In genomic region chr1:51570063-51570720, GRCh38 we compare ENCODE assay signal across 9 cellular contexts. TPM values are rescaled to one million over a fixed set of nuclear protein-coding genes. Genes with fewer than 3 reads are reported as not detected.
DNase-seq lines count a peak whose midpoint lies in the region; ATAC-seq and TF ChIP-seq lines count a peak whose summit lies in the region.
"Had no signal": no experiment of that assay in that cellular context is flagged by ENCODE, and none has a peak within 500 bp of the region (broad histone marks: within the 10 kb centered on the region; RNA-seq: fewer than 3 reads in every experiment).

No MANE protein-coding gene starts in this region.

- no peaks in the 10 kb centered on the region for H3K9me3 Mint-ChIP-seq in activated CD4-positive, alpha-beta T cell treated with anti-CD3 and anti-CD28 coated beads, Interleukin-2, amount 10 ng/mL, durations not matched to agents 24 days and 14 days
- H3K9me3 Mint-ChIP-seq in activated T-helper 17 cell treated with anti-CD3 and anti-CD28 coated beads, Interleukin-2, amount 50 U/mL, for 72 hours, result no peaks in the 10 kb centered on the region
- no peaks in the 10 kb centered on the region for H3K9me3 Mint-ChIP-seq in stimulated activated memory B cell treated with anti-CD40 and anti-IgM and Interleukin-4, amounts not matched to agents 10 μg/mL and 1 μg/mL and 100 μg/mL, for 72 hours

- WGBS in transverse colon (ENCODE audit: low coverage in 1 of 2), 2 donors, result 69 to 70% methylated on average over 3 to 4 of the region's 4 CpGs

- H3K36me3 ChIP-seq in transverse colon, result no peaks in the 10 kb centered on the region

- no peak for TF ChIP-seq POLR2A in transverse colon (IDR thresholded peaks at IDR 0.05)

- no peaks in the 10 kb centered on the region for H3K27me3 Mint-ChIP-seq in activated CD4-positive, alpha-beta T cell treated with anti-CD3 and anti-CD28 coated beads, Interleukin-2, amount 10 ng/mL, durations not matched to agents 24 days and 14 days
- H3K27me3 Mint-ChIP-seq in activated T-helper 17 cell treated with anti-CD3 and anti-CD28 coated beads, Interleukin-2, amount 50 U/mL, for 72 hours, result no peaks in the 10 kb centered on the region
- H3K27me3 Mint-ChIP-seq in stimulated activated memory B cell treated with anti-CD40 and anti-IgM and Interleukin-4, amounts not matched to agents 10 μg/mL and 1 μg/mL and 100 μg/mL, for 72 hours, result no peaks in the 10 kb centered on the region

- peaks cover 0 to 26% (median 5%) of the 10 kb centered on the region in 4 donors for H3K4me1 ChIP-seq in transverse colon

- peaks cover 37% of the 10 kb centered on the region for H3K4me1 Mint-ChIP-seq in activated CD4-positive, alpha-beta T cell treated with anti-CD3 and anti-CD28 coated beads, Interleukin-2, amount 10 ng/mL, durations not matched to agents 24 days and 14 days
- H3K4me1 Mint-ChIP-seq in activated T-helper 17 cell treated with anti-CD3 and anti-CD28 coated beads, Interleukin-2, amount 50 U/mL, for 72 hours, result peaks cover 23% of the 10 kb centered on the region
- peaks cover 48% of the 10 kb centered on the region for H3K4me1 Mint-ChIP-seq in stimulated activated memory B cell treated with anti-CD40 and anti-IgM and Interleukin-4, amounts not matched to agents 10 μg/mL and 1 μg/mL and 100 μg/mL, for 72 hours

- peak overlapping the region in 2 of 4 donors; percentile 23 to 32 for H3K27ac ChIP-seq in transverse colon

- H3K4me3 Mint-ChIP-seq in activated CD4-positive, alpha-beta T cell treated with anti-CD3 and anti-CD28 coated beads, Interleukin-2, amount 10 ng/mL, durations not matched to agents 24 days and 14 days, result peak overlapping the region; percentile 48
- H3K4me3 Mint-ChIP-seq in activated T-helper 17 cell treated with anti-CD3 and anti-CD28 coated beads, Interleukin-2, amount 50 U/mL, for 72 hours, result peak overlapping the region; percentile 68
- peak overlapping the region; percentile 52 for H3K4me3 Mint-ChIP-seq in stimulated activated memory B cell treated with anti-CD40 and anti-IgM and Interleukin-4, amounts not matched to agents 10 μg/mL and 1 μg/mL and 100 μg/mL, for 72 hours

- DNase-seq in activated CD4-positive, alpha-beta T cell treated with anti-CD3 and anti-CD28 coated beads, Interleukin-2, amount 10 ng/mL, durations not matched to agents 24 days and 14 days, result no peak
- no peak for DNase-seq in activated CD4-positive, alpha-beta T cell treated with anti-CD3 and anti-CD28 coated beads for 48 hours
- no peak for DNase-seq in transverse colon
- DNase-seq in kidney glomerular epithelial cell (lab: John Stamatoyannopoulos, UW), result no peak
- DNase-seq: NCI-H146 had no signal

- no peak overlapping the region for H3K4me3 ChIP-seq in transverse colon

- intact Hi-C loops in activated CD4-positive, alpha-beta T cell treated with anti-CD3 and anti-CD28 coated beads, Interleukin-2, amount 10 ng/mL, durations not matched to agents 24 days and 14 days (cut with micrococcal nuclease), result no loop called here
- intact Hi-C loops in transverse colon (cut with DNase I; ENCODE audit: low total_unique reads), result no loop called here

- no peak for TF ChIP-seq CTCF in transverse colon (IDR thresholded peaks at IDR 0.05)

- H3K9me3 ChIP-seq in transverse colon, result no peaks in the 10 kb centered on the region

- H3K27me3 ChIP-seq in transverse colon, result no peaks in the 10 kb centered on the region

- ATAC-seq in HG03196 (IDR thresholded peaks at IDR 0.05; ENCODE audit: unreplicated experiment), result peak; percentile 3
- peak; percentile 55 for ATAC-seq in activated T-helper 17 cell treated with anti-CD3 and anti-CD28 coated beads, Interleukin-2, amount 50 U/mL, for 72 hours (replicated peaks)
- ATAC-seq in stimulated activated memory B cell treated with anti-CD40 and anti-IgM and Interleukin-4, amounts not matched to agents 10 μg/mL and 1 μg/mL and 100 μg/mL, for 72 hours, result peak; percentile 87
- no peak for ATAC-seq in esophagus mucosa

- in situ Hi-C loops in transverse colon (cut with MboI; ENCODE audit: low pct_ligation_motif_present in 1 of 4, low pct_unique_long_range_greater_than_20kb in 1 of 4, low sequenced_read_pairs in 3 of 4), result no loop called here

- no peaks in the 10 kb centered on the region for H3K36me3 Mint-ChIP-seq in activated CD4-positive, alpha-beta T cell treated with anti-CD3 and anti-CD28 coated beads, Interleukin-2, amount 10 ng/mL, durations not matched to agents 24 days and 14 days (ENCODE audit: low read depth)
- H3K36me3 Mint-ChIP-seq in activated T-helper 17 cell treated with anti-CD3 and anti-CD28 coated beads, Interleukin-2, amount 50 U/mL, for 72 hours (ENCODE audit: low read depth), result no peaks in the 10 kb centered on the region
- no peaks in the 10 kb centered on the region for H3K36me3 Mint-ChIP-seq in stimulated activated memory B cell treated with anti-CD40 and anti-IgM and Interleukin-4, amounts not matched to agents 10 μg/mL and 1 μg/mL and 100 μg/mL, for 72 hours

- peak overlapping the region; percentile 89 for H3K27ac Mint-ChIP-seq in activated CD4-positive, alpha-beta T cell treated with anti-CD3 and anti-CD28 coated beads, Interleukin-2, amount 10 ng/mL, durations not matched to agents 24 days and 14 days
- H3K27ac Mint-ChIP-seq in activated T-helper 17 cell treated with anti-CD3 and anti-CD28 coated beads, Interleukin-2, amount 50 U/mL, for 72 hours, result peak overlapping the region; percentile 86
- H3K27ac Mint-ChIP-seq in stimulated activated memory B cell treated with anti-CD40 and anti-IgM and Interleukin-4, amounts not matched to agents 10 μg/mL and 1 μg/mL and 100 μg/mL, for 72 hours, result peak overlapping the region; percentile 88

- no peak for TF ChIP-seq EP300 in transverse colon (IDR thresholded peaks at IDR 0.05; ENCODE audit: low read depth)

RNA-seq across cellular contexts. Expression of gene OSBPL9, which starts 46.7 kb away (rescaled TPM):
- 47.4 and 47.9 TPM in 2 replicates for total RNA-seq in activated CD4-positive, alpha-beta T cell treated with anti-CD3 and anti-CD28 coated beads, Interleukin-2, amount 10 ng/mL, durations not matched to agents 24 days and 14 days
- total RNA-seq in activated T-helper 17 cell treated with anti-CD3 and anti-CD28 coated beads, Interleukin-2, amount 50 U/mL, for 72 hours, result 10 to 100 TPM; 42.9 to 47.6 TPM
- total RNA-seq in transverse colon (10 to 100 TPM; 56.1 to 82.1 (median 65.4) TPM), esophagus mucosa (32.5 TPM)

RNA-seq across cellular contexts. Expression of gene EPS15, which starts 51.1 kb away (rescaled TPM):
- 55.0 and 62.6 TPM in 2 replicates for total RNA-seq in activated CD4-positive, alpha-beta T cell treated with anti-CD3 and anti-CD28 coated beads, Interleukin-2, amount 10 ng/mL, durations not matched to agents 24 days and 14 days
- 10 to 100 TPM; 54.2 to 65.4 TPM for total RNA-seq in activated T-helper 17 cell treated with anti-CD3 and anti-CD28 coated beads, Interleukin-2, amount 50 U/mL, for 72 hours
- 10 to 100 TPM; 43.8 to 74.0 (median 59.9) TPM for total RNA-seq in transverse colon
- 33.1 TPM for total RNA-seq in esophagus mucosa
